In genomic region chr1:90526954-90527353, GRCh38 we compare ENCODE assay signal across 8 cellular contexts.
"Had no signal": no experiment of that assay in that cellular context is flagged by ENCODE, and none has a peak within 500 bp of the region (broad histone marks: within the 10 kb centered on the region; RNA-seq: fewer than 3 reads in every experiment).

No MANE protein-coding gene starts in this region.

- H3K4me2 ChIP-seq: KMS-11 had no signal

- H3K9ac ChIP-seq: KMS-11 had no signal

- H3K4me3 ChIP-seq: K562 had no signal

- DNase-seq: IMR-90, KBM-7, KG1 had no signal

- FAIRE-seq: HepG2, HTR-8/SVneo, K562 had no signal

- ATAC-seq: HepG2, K562 had no signal

- H3K27ac ChIP-seq: HL-60, KMS-11 had no signal
